Comparison of ENCODE assay signal across 8 cellular contexts in genomic region chr15:88246666-88247446, GRCh38. TPM values are rescaled to one million over a fixed set of nuclear protein-coding genes. Genes with fewer than 3 reads are reported as not detected.
DNase-seq lines count a peak whose midpoint lies in the region; ATAC-seq and TF ChIP-seq lines count a peak whose summit lies in the region.

No MANE protein-coding gene starts in this region.

- no peaks in the 10 kb centered on the region for H3K9me3 Mint-ChIP-seq in activated CD4-positive, alpha-beta memory T cell treated with anti-CD3 and anti-CD28 coated beads, Interleukin-2, amount 10 ng/mL, durations not matched to agents 7 days and 5 days

- peak; percentile 65 for ATAC-seq in HG03378 (IDR thresholded peaks at IDR 0.05; ENCODE audit: unreplicated experiment)

- DNase-seq in BJ (ENCODE audit: low read depth), result no peak
- DNase-seq in GM19238 (ENCODE audit: insufficient read length, low spot score), result peak; percentile 71
- peak; percentile 72 for DNase-seq in NCI-H748 (lab: John Stamatoyannopoulos, UW; ENCODE audit: unreplicated experiment)
- peak; percentile 70 for DNase-seq in activated CD4-positive, alpha-beta memory T cell treated with anti-CD3 and anti-CD28 coated beads, Interleukin-2, amount 10 ng/mL, durations not matched to agents 7 days and 5 days
- peak; percentile 48 for DNase-seq in effector CD8-positive, alpha-beta T cell (lab: John Stamatoyannopoulos, UW)
- DNase-seq in lung microvascular endothelial cell (ENCODE audit: low read depth in 2 of 2), result peak; percentile 61 to 71
- peak; percentile 36 for DNase-seq in stimulated activated CD8-positive, alpha-beta memory T cell treated with anti-CD3 and anti-CD28 coated beads, Interleukin-15, amount 100 ng/mL, for 4 hours (ENCODE audit: low read depth in 2 of 2)

- H3K36me3 ChIP-seq in BJ (ENCODE audit: control insufficient read depth, insufficient read depth, low read length), result no peaks in the 10 kb centered on the region

- TF ChIP-seq CTCF in BJ (IDR thresholded peaks at IDR 0.05; ENCODE audit: insufficient read depth, low read depth, low read length), result peak; percentile 94

- no peaks in the 10 kb centered on the region for H3K27me3 ChIP-seq in BJ (ENCODE audit: control insufficient read depth, insufficient read depth, low read length)

- no peak overlapping the region for H3K4me3 Mint-ChIP-seq in activated CD4-positive, alpha-beta memory T cell treated with anti-CD3 and anti-CD28 coated beads, Interleukin-2, amount 10 ng/mL, durations not matched to agents 7 days and 5 days

- CTCF ChIA-PET in BJ (lab: Yijun Ruan, JAX), result interaction anchor here (0.6 to 8.2 kb wide), 22 partner anchors 8 to 1338 kb away, joined by 3 to 110 read pairs (median 3); no protein-coding TSS in a partner anchor
- CTCF ChIA-PET in activated CD4-positive, alpha-beta memory T cell treated with anti-CD3 and anti-CD28 coated beads, Interleukin-2, amount 10 ng/mL, durations not matched to agents 7 days and 5 days (lab: Charles Lee), result interaction anchor here (0.7 to 5.1 kb wide), 5 partner anchors 8 to 1622 kb away, joined by 3 to 30 read pairs (median 5); no protein-coding TSS in a partner anchor

- no peaks in the 10 kb centered on the region for H3K36me3 Mint-ChIP-seq in activated CD4-positive, alpha-beta memory T cell treated with anti-CD3 and anti-CD28 coated beads, Interleukin-2, amount 10 ng/mL, durations not matched to agents 7 days and 5 days (ENCODE audit: low read depth)

- H3K4me1 Mint-ChIP-seq in activated CD4-positive, alpha-beta memory T cell treated with anti-CD3 and anti-CD28 coated beads, Interleukin-2, amount 10 ng/mL, durations not matched to agents 7 days and 5 days, result peaks cover 4% of the 10 kb centered on the region

- no peak overlapping the region for H3K27ac Mint-ChIP-seq in activated CD4-positive, alpha-beta memory T cell treated with anti-CD3 and anti-CD28 coated beads, Interleukin-2, amount 10 ng/mL, durations not matched to agents 7 days and 5 days

- POLR2A ChIA-PET in BJ (lab: Charles Lee), result no interaction called here
- POLR2A ChIA-PET in activated CD4-positive, alpha-beta memory T cell treated with anti-CD3 and anti-CD28 coated beads, Interleukin-2, amount 10 ng/mL, durations not matched to agents 7 days and 5 days (lab: Charles Lee), result no interaction called here

- H3K27me3 Mint-ChIP-seq in activated CD4-positive, alpha-beta memory T cell treated with anti-CD3 and anti-CD28 coated beads, Interleukin-2, amount 10 ng/mL, durations not matched to agents 7 days and 5 days, result peaks cover 14% of the 10 kb centered on the region

- H3K4me3 ChIP-seq in BJ (ENCODE audit: low read depth, low read length), result no peak overlapping the region

RNA-seq across cellular contexts. Expression of gene NTRK3, which starts 9.7 kb away (rescaled TPM):
- polyA plus RNA-seq in BJ (2011; rRNA removed), result 0.10 and 0.12 TPM in 2 replicates
- polyA minus RNA-seq in BJ (2011; rRNA and poly(A)+ RNA removed), result 0.19 and 0.62 TPM in 2 replicates
- total RNA-seq in activated CD4-positive, alpha-beta memory T cell treated with anti-CD3 and anti-CD28 coated beads, Interleukin-2, amount 10 ng/mL, durations not matched to agents 7 days and 5 days, result not detected
- not detected in 2 replicates for total RNA-seq in lung microvascular endothelial cell
